1 cellular context compared by ENCODE assay signal in the genomic region with DNA sequence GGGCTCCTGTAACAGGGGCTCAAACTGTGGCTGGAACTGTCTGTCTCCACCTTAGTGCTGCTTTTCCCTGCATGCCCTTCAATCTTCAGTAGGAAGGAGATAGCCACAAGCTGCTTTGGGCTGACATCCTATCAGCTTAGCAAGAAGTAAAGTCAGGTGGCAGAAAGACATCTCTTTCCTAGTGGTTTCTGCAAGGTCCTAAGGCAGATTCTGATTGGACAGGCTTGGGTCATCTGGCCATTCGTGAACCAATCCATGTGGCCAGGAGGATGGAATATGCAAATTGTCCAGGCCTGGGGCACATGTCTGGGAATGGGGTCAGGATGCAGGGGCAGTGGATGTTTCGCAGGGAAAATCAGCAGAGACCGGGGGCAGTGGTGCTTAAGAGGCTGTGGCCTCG.
TF ChIP-seq lines count a peak whose summit lies in the region.

No MANE protein-coding gene starts in this region.

TF ChIP-seq in H1, 55 proteins besides CTCF, POLR2A, EP300 and RAD21:
- TF ChIP-seq ATF3 (IDR thresholded peaks at IDR 0.05; ENCODE audit: insufficient read depth, low read depth, low read length): no peak
- TF ChIP-seq, protein P1, sequence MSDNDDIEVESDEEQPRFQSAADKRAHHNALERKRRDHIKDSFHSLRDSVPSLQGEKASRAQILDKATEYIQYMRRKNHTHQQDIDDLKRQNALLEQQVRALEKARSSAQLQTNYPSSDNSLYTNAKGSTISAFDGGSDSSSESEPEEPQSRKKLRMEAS (IDR thresholded peaks at IDR 0.05): peak; percentile 37
- no peak for TF ChIP-seq KDM1A (IDR thresholded peaks at IDR 0.05; ENCODE audit: borderline replicate concordance, low read length)
- TF ChIP-seq CHD7 (IDR thresholded peaks at IDR 0.05; ENCODE audit: insufficient replicate concordance, low read length): no peak
- 0 out of 2 replicates have a peak, but pooled peaks have one; percentile 47 for TF ChIP-seq SP1 (IDR thresholded peaks at IDR 0.05; ENCODE audit: low read depth, low read length)
- TF ChIP-seq CHD1 (IDR thresholded peaks at IDR 0.05; ENCODE audit: low read depth, low read length): no peak
- no peak for TF ChIP-seq JUND (IDR thresholded peaks at IDR 0.05; ENCODE audit: low read length)
- TF ChIP-seq USF2 (IDR thresholded peaks at IDR 0.05; ENCODE audit: low read length): peak; percentile 73
